Comparison of ENCODE assay signal across 17 cellular contexts in the genomic region with DNA sequence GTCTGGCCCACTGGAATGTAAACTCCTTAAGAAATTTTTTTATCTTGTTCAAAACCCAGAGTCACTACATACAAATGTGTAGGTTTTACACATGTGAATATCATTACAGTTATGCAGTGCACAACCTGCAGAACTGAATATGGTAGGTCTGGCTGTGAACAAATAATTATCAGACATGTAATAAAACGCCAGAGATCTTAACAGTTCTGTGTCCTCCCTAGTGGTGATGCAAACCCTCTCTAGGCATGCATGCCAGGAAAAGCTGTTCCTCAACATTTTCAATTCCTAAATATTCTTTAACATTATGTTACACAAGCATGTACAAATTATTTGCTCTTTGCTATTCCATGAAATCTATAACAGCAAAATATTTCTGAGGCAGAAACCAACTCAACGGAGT.
DNase-seq lines count a peak whose midpoint lies in the region; TF ChIP-seq lines count a peak whose summit lies in the region.
"Had no signal": no experiment of that assay in that cellular context is flagged by ENCODE, and none has a peak within 500 bp of the region (broad histone marks: within the 10 kb centered on the region; RNA-seq: fewer than 3 reads in every experiment).

No MANE protein-coding gene starts in this region.

- peaks cover 15% of the 10 kb centered on the region for H3K9me3 Mint-ChIP-seq in activated CD4-positive, alpha-beta memory T cell treated with anti-CD3 and anti-CD28 coated beads, Interleukin-2, amount 10 ng/mL, durations not matched to agents 7 days and 5 days

- DNase-seq in adipocyte (ENCODE audit: low read depth) (peak; percentile 51), epithelial cell of esophagus (ENCODE audit: low read depth) (peak; percentile 79), osteoblast (ENCODE audit: insufficient read length, low spot score, missing footprints) (no peak), SIG-M5 (lab: John Stamatoyannopoulos, UW) (no peak), prostate gland (ENCODE audit: low spot score) (no peak), occipital lobe (lab: John Stamatoyannopoulos, UW) (no peak)
- DNase-seq in activated CD4-positive, alpha-beta memory T cell treated with anti-CD3 and anti-CD28 coated beads, Interleukin-2, amount 10 ng/mL, durations not matched to agents 7 days and 5 days: no peak
- DNase-seq: CD4-positive, CD25-positive, alpha-beta regulatory T cell; DMS79; H7; MV-4-11; NCI-H1417; NCI-H187; NCI-H446; NCI-H526 had no signal

- 71% methylated on average over 2 of the region's 2 CpGs for WGBS in prostate gland

- TF ChIP-seq POLR2A in prostate gland (IDR thresholded peaks at IDR 0.05): no peak

- no peaks in the 10 kb centered on the region for H3K36me3 Mint-ChIP-seq in activated CD4-positive, alpha-beta memory T cell treated with anti-CD3 and anti-CD28 coated beads, Interleukin-2, amount 10 ng/mL, durations not matched to agents 7 days and 5 days (ENCODE audit: low read depth)

- no peak overlapping the region for H3K4me3 Mint-ChIP-seq in activated CD4-positive, alpha-beta memory T cell treated with anti-CD3 and anti-CD28 coated beads, Interleukin-2, amount 10 ng/mL, durations not matched to agents 7 days and 5 days
- H3K4me3 Mint-ChIP-seq: CD4-positive, CD25-positive, alpha-beta regulatory T cell; IgD-negative memory B cell had no signal

- H3K9me3 ChIP-seq in adipocyte (ENCODE audit: control insufficient read depth, low read length) (no peaks in the 10 kb centered on the region), osteoblast (ENCODE audit: low read depth, low read length) (no peaks in the 10 kb centered on the region), prostate gland (no peaks in the 10 kb centered on the region)

- intact Hi-C loops in prostate gland (cut with DNase I): no loop called here

- H3K4me3 ChIP-seq in adipocyte (ENCODE audit: low read length) (no peak overlapping the region), epithelial cell of esophagus (ENCODE audit: low read length) (no peak overlapping the region), osteoblast (ENCODE audit: insufficient read depth, low read length) (no peak overlapping the region), prostate gland (no peak overlapping the region)
- H3K4me3 ChIP-seq: SK-N-MC had no signal

- H3K79me2 ChIP-seq in osteoblast (ENCODE audit: insufficient read depth, low read length): no peaks in the 10 kb centered on the region

- H3K4me1 Mint-ChIP-seq in activated CD4-positive, alpha-beta memory T cell treated with anti-CD3 and anti-CD28 coated beads, Interleukin-2, amount 10 ng/mL, durations not matched to agents 7 days and 5 days: no peaks in the 10 kb centered on the region

- TF ChIP-seq CTCF in epithelial cell of esophagus (IDR thresholded peaks at IDR 0.05; ENCODE audit: insufficient read depth, low read depth, low read length, missing control alignments): no peak
- TF ChIP-seq CTCF in osteoblast (IDR thresholded peaks at IDR 0.05; ENCODE audit: extremely low read depth, low read depth, low read length): no peak
- no peak for TF ChIP-seq CTCF in prostate gland (IDR thresholded peaks at IDR 0.05)

- H3K4me1 ChIP-seq in adipocyte (ENCODE audit: control insufficient read depth, insufficient read depth, low read length): peaks cover 39% of the 10 kb centered on the region
- peaks cover 25% of the 10 kb centered on the region for H3K4me1 ChIP-seq in osteoblast (ENCODE audit: insufficient read depth, low read length)
- no peaks in the 10 kb centered on the region for H3K4me1 ChIP-seq in prostate gland (replicated peaks)

- H2AFZ ChIP-seq in osteoblast (ENCODE audit: low read length): no peak overlapping the region

- peak overlapping the region; percentile 57 for H3K9ac ChIP-seq in adipocyte (ENCODE audit: low read length)

- no peaks in the 10 kb centered on the region for H3K27me3 Mint-ChIP-seq in activated CD4-positive, alpha-beta memory T cell treated with anti-CD3 and anti-CD28 coated beads, Interleukin-2, amount 10 ng/mL, durations not matched to agents 7 days and 5 days
- H3K27me3 Mint-ChIP-seq: CD4-positive, CD25-positive, alpha-beta regulatory T cell; IgD-negative memory B cell had no signal

- POLR2A ChIA-PET in activated CD4-positive, alpha-beta memory T cell treated with anti-CD3 and anti-CD28 coated beads, Interleukin-2, amount 10 ng/mL, durations not matched to agents 7 days and 5 days (lab: Charles Lee): no interaction called here

- CTCF ChIA-PET in activated CD4-positive, alpha-beta memory T cell treated with anti-CD3 and anti-CD28 coated beads, Interleukin-2, amount 10 ng/mL, durations not matched to agents 7 days and 5 days (lab: Charles Lee): no interaction called here

- H3K27me3 ChIP-seq in adipocyte (replicated peaks; ENCODE audit: control insufficient read depth, insufficient read depth, low read length) (no peaks in the 10 kb centered on the region), osteoblast (ENCODE audit: insufficient read depth, low read length) (no peaks in the 10 kb centered on the region), prostate gland (replicated peaks; ENCODE audit: insufficient read depth) (no peaks in the 10 kb centered on the region)

- no peaks in the 10 kb centered on the region for H3K36me3 ChIP-seq in adipocyte (ENCODE audit: control insufficient read depth, insufficient read depth, low read length, severe bottlenecking)
- H3K36me3 ChIP-seq in osteoblast (ENCODE audit: insufficient read depth, low read length): no peaks in the 10 kb centered on the region
- H3K36me3 ChIP-seq in prostate gland: no peaks in the 10 kb centered on the region

- no peaks in the 10 kb centered on the region for H4K20me1 ChIP-seq in osteoblast (ENCODE audit: insufficient read depth, low read length)

- H3K27ac Mint-ChIP-seq in activated CD4-positive, alpha-beta memory T cell treated with anti-CD3 and anti-CD28 coated beads, Interleukin-2, amount 10 ng/mL, durations not matched to agents 7 days and 5 days: no peak overlapping the region
- H3K27ac Mint-ChIP-seq: CD4-positive, CD25-positive, alpha-beta regulatory T cell; IgD-negative memory B cell had no signal

- peak overlapping the region; percentile 53 for H3K4me2 ChIP-seq in osteoblast (ENCODE audit: insufficient read depth, low read length)

- H3K27ac ChIP-seq in osteoblast (ENCODE audit: low read depth, low read length) (peak overlapping the region; percentile 66), prostate gland (no peak overlapping the region)
- H3K27ac ChIP-seq: SK-N-MC had no signal

Comparison
In these comparisons a context has a peak if more than half of its experiments do, and no peak if none do; other contexts are left out.
1. DNase-seq: peak in adipocyte (single experiment) and epithelial cell of esophagus (single experiment); none in osteoblast (single experiment), SIG-M5 (single experiment), prostate gland (single experiment), occipital lobe (single experiment) and activated CD4-positive, alpha-beta memory T cell treated with anti-CD3 and anti-CD28 coated beads, Interleukin-2, amount 10 ng/mL, durations not matched to agents 7 days and 5 days (single experiment).